Comparison of ENCODE assay signal across 8 cellular contexts in genomic region chr10:70758757-70759514, GRCh38. TPM values are rescaled to one million over a fixed set of nuclear protein-coding genes. Genes with fewer than 3 reads are reported as not detected.
A peak's percentile ranks its signal among the peaks of the same experiment; 100 is the strongest.
DNase-seq lines count a peak whose midpoint lies in the region; ATAC-seq and TF ChIP-seq lines count a peak whose summit lies in the region.

No MANE protein-coding gene starts in this region.

- no peak overlapping the region for H2AFZ ChIP-seq in smooth muscle cell (ENCODE audit: low read depth)

- no peaks in the 10 kb centered on the region for H3F3A ChIP-seq in smooth muscle cell (ENCODE audit: low read depth)

- H3K9me3 ChIP-seq in ascending aorta, result no peaks in the 10 kb centered on the region
- no peaks in the 10 kb centered on the region for H3K9me3 ChIP-seq in smooth muscle cell (replicated peaks; ENCODE audit: low read depth)

- POLR2A ChIA-PET in GM10248 (lab: Yijun Ruan, JAX), result no interaction called here

- H3K36me3 ChIP-seq in ascending aorta (no peaks in the 10 kb centered on the region), smooth muscle cell (ENCODE audit: low read depth) (no peaks in the 10 kb centered on the region)

- H3K79me2 ChIP-seq in smooth muscle cell (ENCODE audit: low read depth), result no peaks in the 10 kb centered on the region

- no peaks in the 10 kb centered on the region for H3K4me1 ChIP-seq in ascending aorta
- no peaks in the 10 kb centered on the region for H3K4me1 ChIP-seq in smooth muscle cell (ENCODE audit: low read depth)

- no peak overlapping the region for H3K9ac ChIP-seq in smooth muscle cell (ENCODE audit: low read depth)

- WGBS in smooth muscle cell (ENCODE audit: low lambda C conversion rate), result 9% methylated on average over 7 of the region's 7 CpGs

- CTCF ChIA-PET in GM10248 (lab: Yijun Ruan, JAX), result interaction anchor here (0.6 to 6.7 kb wide), 18 partner anchors 10 to 1373 kb away, joined by 3 to 93 read pairs (median 4); no protein-coding TSS in a partner anchor

- ATAC-seq in HG02588 (IDR thresholded peaks at IDR 0.05; ENCODE audit: unreplicated experiment) (no peak), GM18907 (IDR thresholded peaks at IDR 0.05; ENCODE audit: unreplicated experiment) (no peak)

- H4K20me1 ChIP-seq in smooth muscle cell (ENCODE audit: low read depth), result no peaks in the 10 kb centered on the region

- TF ChIP-seq CTCF in GM10248 (IDR thresholded peaks at IDR 0.05; ENCODE audit: control extremely low read depth, extremely low read depth, low read depth, missing control alignments) (peak; percentile 64), ascending aorta (IDR thresholded peaks at IDR 0.05) (peak; percentile 44 to 72 (median 64)), smooth muscle cell (IDR thresholded peaks at IDR 0.05; ENCODE audit: borderline replicate concordance, insufficient read depth, poor library complexity, severe bottlenecking) (peak; percentile 73)

- no peak overlapping the region for H3K4me2 ChIP-seq in smooth muscle cell

- H3K27ac ChIP-seq in ascending aorta, result no peak overlapping the region
- H3K27ac ChIP-seq in smooth muscle cell (ENCODE audit: low read depth), result no peak overlapping the region

- DNase-seq in GM10248 (ENCODE audit: extremely low spot score), result peak; percentile 73
- DNase-seq in NCI-H1436 treated with DMSO at 0.1 percent for 48 hours (lab: John Stamatoyannopoulos, UW), result peak; percentile 52
- DNase-seq in T1000 (lab: John Stamatoyannopoulos, UW), result peak; percentile 20
- peak in 1 of 2 donors; percentile 75 for DNase-seq in ascending aorta (ENCODE audit: low spot score in 2 of 2)
- peak; percentile 60 to 77 for DNase-seq in hippocampal formation (lab: John Stamatoyannopoulos, UW)
- DNase-seq in smooth muscle cell (lab: John Stamatoyannopoulos, UW; ENCODE audit: unreplicated experiment), result peak; percentile 29

- no peak overlapping the region for H3K4me3 ChIP-seq in ascending aorta
- H3K4me3 ChIP-seq in smooth muscle cell, result no peak overlapping the region

- H3K27me3 ChIP-seq in ascending aorta (no peaks in the 10 kb centered on the region), smooth muscle cell (ENCODE audit: low read depth) (no peaks in the 10 kb centered on the region)

- intact Hi-C loops in ascending aorta (cut with DNase I), result loop anchor here (1.0 to 2.0 kb wide), 3 partner anchors 200 to 298 kb away; no protein-coding TSS in a partner anchor

RNA-seq across cellular contexts. Expression of gene TBATA, which starts 26.2 kb away (rescaled TPM):
- not detected for total RNA-seq in ascending aorta
- total RNA-seq in smooth muscle cell, result not detected in 2 replicates
- polyA plus RNA-seq in smooth muscle cell, result not detected in 2 replicates

RNA-seq across cellular contexts. Expression of gene SGPL1, which starts 56.8 kb away (rescaled TPM):
- 6.2 TPM for total RNA-seq in ascending aorta
- 41.1 and 52.0 TPM in 2 replicates for total RNA-seq in smooth muscle cell
- 20.0 and 35.2 TPM in 2 replicates for polyA plus RNA-seq in smooth muscle cell
